Comparison of ENCODE assay signal across 9 cellular contexts in genomic region chr16:84985079-84986065, GRCh38. TPM values are rescaled to one million over a fixed set of nuclear protein-coding genes. Genes with fewer than 3 reads are reported as not detected.
DNase-seq lines count a peak whose midpoint lies in the region; ATAC-seq and TF ChIP-seq lines count a peak whose summit lies in the region.
"Had no signal": no experiment of that assay in that cellular context is flagged by ENCODE, and none has a peak within 500 bp of the region (broad histone marks: within the 10 kb centered on the region; RNA-seq: fewer than 3 reads in every experiment).

No MANE protein-coding gene starts in this region.

- no peak for TF ChIP-seq CTCF in choroid plexus epithelial cell (conservative IDR thresholded peaks at IDR 0.05; ENCODE audit: low read depth, low read length)

- H3K4me3 ChIP-seq in choroid plexus epithelial cell (ENCODE audit: low read depth, low read length), result no peak overlapping the region

- DNase-seq in AG20443 (ENCODE audit: low spot score), result peak; percentile 75
- DNase-seq in HT1080 (ENCODE audit: low read depth), result peak; percentile 76
- peak; percentile 81 for DNase-seq in choroid plexus epithelial cell (ENCODE audit: low read depth)
- DNase-seq in myocyte (ENCODE audit: low read depth), result peak; percentile 79
- DNase-seq in SK-N-DZ (ENCODE audit: low spot score), result no peak
- DNase-seq in NOMO-1 (lab: John Stamatoyannopoulos, UW; ENCODE audit: unreplicated experiment in 2 of 2), result no peak
- DNase-seq in NCI-H2107 treated with DMSO at 0.1 percent for 48 hours (lab: John Stamatoyannopoulos, UW; ENCODE audit: unreplicated experiment), result no peak
- DNase-seq: stimulated activated naive CD8-positive, alpha-beta T cell treated with anti-CD3 and anti-CD28 coated beads, Interleukin-15, Interleukin-2, amounts not matched to agents 100 U/mL and 50 U/mL, for 24 hours had no signal

- no peak for ATAC-seq in GM19467 (IDR thresholded peaks at IDR 0.05; ENCODE audit: unreplicated experiment)
- ATAC-seq: stimulated activated naive CD8-positive, alpha-beta T cell treated with anti-CD3 and anti-CD28 coated beads, Interleukin-15, Interleukin-2, amounts not matched to agents 100 U/mL and 50 U/mL, for 24 hours had no signal

RNA-seq across cellular contexts. Expression of gene ZDHHC7, which starts 26.0 kb away (rescaled TPM):
- total RNA-seq in HT1080 (2014; rRNA removed; shearing (Covaris generic)), result 53.6 and 59.7 TPM in 2 replicates
- polyA plus RNA-seq in HT1080 (2015; cell fraction: cytosol; rRNA removed), result 62.4 and 62.7 TPM in 2 replicates
- 74.8 and 75.3 TPM in 2 replicates for polyA plus RNA-seq in HT1080 (2015; cell fraction: nucleus; rRNA removed)
- 54.7 and 75.7 TPM in 2 replicates for total RNA-seq in myocyte
- 51.5 TPM for polyA plus RNA-seq in myocyte (2012)
- polyA plus RNA-seq in SK-N-DZ (2014; cell fraction: cytosol; rRNA removed), result 39.0 and 53.6 TPM in 2 replicates
- 35.6 and 39.4 TPM in 2 replicates for polyA plus RNA-seq in SK-N-DZ (2014; cell fraction: nucleus; rRNA removed)

RNA-seq across cellular contexts. Expression of gene KIAA0513, which starts 42.2 kb away (rescaled TPM):
- total RNA-seq in HT1080 (2014; rRNA removed; shearing (Covaris generic)), result 2.7 and 3.4 TPM in 2 replicates
- 2.8 and 5.5 TPM in 2 replicates for polyA plus RNA-seq in HT1080 (2015; cell fraction: cytosol; rRNA removed)
- polyA plus RNA-seq in HT1080 (2015; cell fraction: nucleus; rRNA removed), result 2.5 and 3.5 TPM in 2 replicates
- total RNA-seq in myocyte, result 11.9 and 17.9 TPM in 2 replicates
- polyA plus RNA-seq in myocyte (2012), result 11.4 TPM
- 2.2 and 2.8 TPM in 2 replicates for polyA plus RNA-seq in SK-N-DZ (2014; cell fraction: cytosol; rRNA removed)
- polyA plus RNA-seq in SK-N-DZ (2014; cell fraction: nucleus; rRNA removed), result 0.80 and 1.2 TPM in 2 replicates

Comparison
In these comparisons a context has a peak if more than half of its experiments do, and no peak if none do; other contexts are left out.
1. DNase-seq: peak in AG20443 (single experiment), HT1080 (single experiment), choroid plexus epithelial cell (single experiment) and myocyte (single experiment); none in SK-N-DZ (single experiment), NOMO-1 (0 of 2) and NCI-H2107 treated with DMSO at 0.1 percent for 48 hours (single experiment).